ENCODE assay signal across 8 cellular contexts in genomic region chr6:17015551-17016381, GRCh38.
A peak's percentile ranks its signal among the peaks of the same experiment; 100 is the strongest.
DNase-seq lines count a peak whose midpoint lies in the region; ATAC-seq, FAIRE-seq and TF ChIP-seq lines count a peak whose summit lies in the region.

No MANE protein-coding gene starts in this region.

- H3K4me3 ChIP-seq in K562 (peak overlapping the region; percentile 22; the same call in 1 of the 2 replicates), lower lobe of right lung (peak overlapping the region; percentile 55)

- H3K27ac ChIP-seq in RWPE1 (peak overlapping the region; percentile 16; the same call in 1 of the 2 replicates), K562 (ENCODE audit: extremely low read depth, low read depth, low read length) (no peak overlapping the region), lower lobe of right lung (peak overlapping the region; percentile 29)

- in situ Hi-C loops in K562 (cut with MboI), result no loop called here

- H3K4me1 ChIP-seq in K562 (replicated peaks in 1 of 2; ENCODE audit: control insufficient read depth in 2 of 2, insufficient read depth in 2 of 2, low read length in 2 of 2) (peaks cover 0 to 6% of the 10 kb centered on the region in 2 experiments; a peak in 1 of 5 replicates), lower lobe of right lung (peaks cover 7% of the 10 kb centered on the region)

- H3K79me2 ChIP-seq in K562 (ENCODE audit: control insufficient read depth, insufficient read depth, low read length), result no peaks in the 10 kb centered on the region

- H3K4me2 ChIP-seq in K562 (ENCODE audit: insufficient read depth, low read length), result no peak overlapping the region

- CTCF ChIA-PET in RWPE1 (lab: Yijun Ruan, JAX) (no interaction called here), K562 (lab: Yijun Ruan, JAX; ENCODE audit: low intra/inter-chr PET ratio) (no interaction called here)

- peaks cover 2 to 30% of the 10 kb centered on the region in 2 experiments; a peak in 3 of 5 replicates for H3K27me3 ChIP-seq in K562 (ENCODE audit: control insufficient read depth in 2 of 2, insufficient read depth in 2 of 2, low read length in 2 of 2)
- no peaks in the 10 kb centered on the region for H3K27me3 ChIP-seq in lower lobe of right lung (ENCODE audit: low read depth)

- 11% methylated on average over 41 of the region's 51 CpGs for WGBS in K562 (ENCODE audit: insufficient coverage, low coverage, missing lambda C conversion rate)

- TF ChIP-seq CTCF in RWPE1 (conservative IDR thresholded peaks at IDR 0.05; ENCODE audit: low read depth), result no peak
- no peak for TF ChIP-seq CTCF in K562 (IDR thresholded peaks at IDR 0.05 in 2 of 3, conservative IDR thresholded peaks at IDR 0.05 in 1 of 3; ENCODE audit: insufficient read depth in 2 of 3, low read depth in 1 of 3, low read length in 3 of 3)
- TF ChIP-seq CTCF in lower lobe of right lung (IDR thresholded peaks at IDR 0.05), result peak; percentile 14

- TF ChIP-seq RAD21 in K562 (CRISPR knock-in tag; conservative IDR thresholded peaks at IDR 0.05 in 1 of 2, IDR thresholded peaks at IDR 0.05 in 1 of 2), result no peak

- TF ChIP-seq POLR2A in K562 (conservative IDR thresholded peaks at IDR 0.05), result no peak

- BruUV-seq in K562 (replicated peaks; lab: Mats Ljungman, UMichigan), result no TSS peak

- H4K20me1 ChIP-seq in K562 (replicated peaks; ENCODE audit: control insufficient read depth, insufficient read depth, low read length), result no peaks in the 10 kb centered on the region

- H2AFZ ChIP-seq in K562 (ENCODE audit: low read depth, low read length), result no peak overlapping the region

- FAIRE-seq in K562 (lab: Jason Lieb, UNC), result no peak

- 0 out of 2 replicates have a peak, but pooled peaks cover 2% of the 10 kb centered on the region for H3K9me3 ChIP-seq in K562 (replicated peaks; ENCODE audit: control insufficient read depth, insufficient read depth, low read depth, low read length)
- no peaks in the 10 kb centered on the region for H3K9me3 ChIP-seq in lower lobe of right lung

- no peak for DNase-seq in RWPE1 (ENCODE audit: low spot score)
- peak in 2 of 4 experiments; percentile 9 to 17 for DNase-seq in K562 (ENCODE audit: extremely low read depth in 1 of 4, low spot score in 3 of 4)
- DNase-seq in lower lobe of right lung, result peak; percentile 60
- peak; percentile 29 for DNase-seq in stimulated activated naive CD4-positive, alpha-beta T cell treated with Interleukin-2 at 50 U/mL for 16 hours (lab: John Stamatoyannopoulos, UW)
- DNase-seq in NCI-H446 (lab: John Stamatoyannopoulos, UW), result no peak
- DNase-seq in HuH-7.5 (ENCODE audit: low spot score), result no peak
- no peak for DNase-seq in NCI-H2107 treated with DMSO at 0.1 percent for 48 hours (lab: John Stamatoyannopoulos, UW; ENCODE audit: unreplicated experiment)

- TF ChIP-seq EP300 in K562 (IDR thresholded peaks at IDR 0.05; ENCODE audit: low read length), result no peak

- peak; percentile 80 for ATAC-seq in K562
- ATAC-seq in lower lobe of right lung, result peak; percentile 66 to 79
- no peak for ATAC-seq in GM19035 (IDR thresholded peaks at IDR 0.05; ENCODE audit: unreplicated experiment)

- H3K9me1 ChIP-seq in K562 (ENCODE audit: control insufficient read depth, insufficient read depth, low read length), result no peaks in the 10 kb centered on the region

- H3K36me3 ChIP-seq in K562 (ENCODE audit: control insufficient read depth, insufficient read depth, low read length), result no peaks in the 10 kb centered on the region
- H3K36me3 ChIP-seq in lower lobe of right lung, result no peaks in the 10 kb centered on the region

- H3K9ac ChIP-seq in K562 (ENCODE audit: insufficient read depth in 1 of 2, low read depth in 2 of 2, low read length in 2 of 2), result peak overlapping the region in 1 of 2 experiments; percentile 27; a peak in 1 of 4 replicates

- intact Hi-C loops in K562 (cut with micrococcal nuclease), result no loop called here
- intact Hi-C loops in lower lobe of right lung (cut with DNase I), result no loop called here

- POLR2A ChIA-PET in RWPE1 (lab: Yijun Ruan, JAX; ENCODE audit: low non-redundant PET), result no interaction called here
- POLR2A ChIA-PET in K562 (lab: Yijun Ruan, JAX), result interaction anchor here (0.7 kb wide), 1 partner anchor 268 kb away, joined by 4 read pairs; no protein-coding TSS in a partner anchor

TF ChIP-seq in K562, 482 proteins besides CTCF, POLR2A, EP300 and RAD21 (continues in another document):
- TF ChIP-seq ZNF512 (tag; IDR thresholded peaks at IDR 0.05) (no peak), RBFOX2 (IDR thresholded peaks at IDR 0.05; ENCODE audit: low read depth, low read length) (0 out of 2 replicates have a peak, but pooled peaks have one; percentile 29), NRF1 (conservative IDR thresholded peaks at IDR 0.05 in 1 of 2, IDR thresholded peaks at IDR 0.05 in 1 of 2) (peak; percentile 41 to 53; a peak in 3 of 4 replicates), ZNF212 (CRISPR knock-in tag; IDR thresholded peaks at IDR 0.05) (no peak)

Comparison
In these comparisons a context has a peak if more than half of its experiments do, and no peak if none do; other contexts are left out.
1. DNase-seq: peak in lower lobe of right lung (single experiment) and stimulated activated naive CD4-positive, alpha-beta T cell treated with Interleukin-2 at 50 U/mL for 16 hours (single experiment); none in RWPE1 (single experiment), NCI-H446 (0 of 2), HuH-7.5 (single experiment) and NCI-H2107 treated with DMSO at 0.1 percent for 48 hours (single experiment).